ENCODE assay signal across 21 cellular contexts in genomic region chr2:227536445-227536844, GRCh38.
DNase-seq lines count a peak whose midpoint lies in the region; FAIRE-seq and TF ChIP-seq lines count a peak whose summit lies in the region.
"Had no signal": no experiment of that assay in that cellular context is flagged by ENCODE, and none has a peak within 500 bp of the region (broad histone marks: within the 10 kb centered on the region; RNA-seq: fewer than 3 reads in every experiment).

No MANE protein-coding gene starts in this region.

- H3K27ac ChIP-seq in breast epithelium: no peak overlapping the region
- H3K27ac ChIP-seq: BLaER1 treated with 17β-estradiol and CSF1 and Interleukin-3, amounts not matched to agents 10 nM and 100 nM; esophagus muscularis mucosa; suprapubic skin; vagina; WERI-Rb-1 had no signal

- H3K36me3 ChIP-seq in breast epithelium: peaks cover 12% of the 10 kb centered on the region

- no peak for TF ChIP-seq CTCF in breast epithelium (IDR thresholded peaks at IDR 0.05)

- peak; percentile 0 for DNase-seq in NCI-H1092 treated with DMSO at 0.1 percent for 48 hours (lab: John Stamatoyannopoulos, UW)
- no peak for DNase-seq in NCI-H1092 (lab: John Stamatoyannopoulos, UW)
- DNase-seq in NCI-H2196 treated with DMSO at 0.1 percent for 48 hours (lab: John Stamatoyannopoulos, UW; ENCODE audit: unreplicated experiment): peak; percentile 9
- DNase-seq in globus pallidus (ENCODE audit: low spot score): peak; percentile 24
- no peak for DNase-seq in breast epithelium (ENCODE audit: low spot score in 2 of 2)
- DNase-seq in glomerular visceral epithelial cell (ENCODE audit: extremely low spot score): no peak
- DNase-seq in HEK293T (ENCODE audit: extremely low spot score): no peak
- DNase-seq: activated CD4-positive, alpha-beta T cell treated with anti-CD3 and anti-CD28 coated beads, Interleukin-2, amount 50 U/mL, for 4 hours; activated naive CD4-positive, alpha-beta T cell treated with Interleukin-2 at 50 U/mL for 16 hours; cerebellar nuclear complex; effector memory CD4-positive, alpha-beta T cell; KG1; NCI-H510A; T-helper 17 cell; WERI-Rb-1 had no signal

- FAIRE-seq in G401.6 (lab: Jason Lieb, UNC): peak; percentile 37
- FAIRE-seq: D721Med had no signal

- CTCF ChIA-PET in HEK293T (lab: Yijun Ruan, JAX): no interaction called here

- intact Hi-C loops in breast epithelium (cut with DNase I; ENCODE audit: low total_unique reads): no loop called here

- H3K4me3 ChIP-seq in breast epithelium: no peak overlapping the region
- H3K4me3 ChIP-seq: BLaER1 treated with 17β-estradiol and CSF1 and Interleukin-3, amounts not matched to agents 10 nM and 100 nM; esophagus muscularis mucosa; suprapubic skin; vagina had no signal

- H3K9me3 ChIP-seq in breast epithelium: peaks cover 6 to 9% of the 10 kb centered on the region in 2 donors
- H3K9me3 ChIP-seq: vagina had no signal

- no peaks in the 10 kb centered on the region for H3K27me3 ChIP-seq in breast epithelium
- H3K27me3 ChIP-seq: BLaER1 treated with 17β-estradiol and CSF1 and Interleukin-3, amounts not matched to agents 10 nM and 100 nM; esophagus muscularis mucosa; suprapubic skin; vagina had no signal

- H3K4me1 ChIP-seq in breast epithelium: no peaks in the 10 kb centered on the region
- H3K4me1 ChIP-seq: esophagus muscularis mucosa, suprapubic skin, vagina had no signal

- POLR2A ChIA-PET in HEK293T (lab: Yijun Ruan, JAX): no interaction called here

- no peak for TF ChIP-seq POLR2A in breast epithelium (IDR thresholded peaks at IDR 0.05)

TF ChIP-seq in HEK293T, 16 proteins besides CTCF, POLR2A, EP300 and RAD21:
- no peak for TF ChIP-seq ARNT (IDR thresholded peaks at IDR 0.05)
- TF ChIP-seq LEF1 (IDR thresholded peaks at IDR 0.05; ENCODE audit: borderline replicate concordance): no peak
- no peak for TF ChIP-seq HDGF (IDR thresholded peaks at IDR 0.05; ENCODE audit: borderline replicate concordance)

Comparison
In these comparisons a context has a peak if more than half of its experiments do, and no peak if none do; other contexts are left out.
1. DNase-seq: peak in NCI-H1092 treated with DMSO at 0.1 percent for 48 hours (single experiment), NCI-H2196 treated with DMSO at 0.1 percent for 48 hours (single experiment) and globus pallidus (single experiment); none in NCI-H1092 (single experiment), breast epithelium (0 of 2), glomerular visceral epithelial cell (single experiment) and HEK293T (single experiment).